In the genomic region with DNA sequence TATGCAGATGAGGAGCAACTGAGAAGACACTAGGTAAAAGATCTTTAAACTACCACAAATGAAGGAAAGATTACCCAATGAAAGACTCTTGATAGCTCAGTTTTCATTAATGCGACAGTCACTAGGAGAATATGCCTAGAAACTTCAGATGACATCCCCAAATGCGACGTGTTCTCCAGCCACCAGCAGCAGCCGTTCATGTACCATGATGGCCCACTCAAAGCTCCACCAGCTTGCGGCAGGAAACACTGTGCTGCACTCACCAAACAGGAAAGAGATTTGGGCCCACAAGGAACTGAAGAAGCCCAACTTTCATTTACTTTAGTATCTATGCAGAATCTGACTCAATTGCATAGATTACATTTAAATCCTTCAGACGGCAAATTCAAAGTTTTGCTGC, we compare ENCODE assay signal across 1 cellular context.
TF ChIP-seq lines count a peak whose summit lies in the region.

No MANE protein-coding gene starts in this region.

TF ChIP-seq in WTC11, 78 proteins besides CTCF, POLR2A, EP300 and RAD21 (continued from another document):
- TF ChIP-seq, protein P1, sequence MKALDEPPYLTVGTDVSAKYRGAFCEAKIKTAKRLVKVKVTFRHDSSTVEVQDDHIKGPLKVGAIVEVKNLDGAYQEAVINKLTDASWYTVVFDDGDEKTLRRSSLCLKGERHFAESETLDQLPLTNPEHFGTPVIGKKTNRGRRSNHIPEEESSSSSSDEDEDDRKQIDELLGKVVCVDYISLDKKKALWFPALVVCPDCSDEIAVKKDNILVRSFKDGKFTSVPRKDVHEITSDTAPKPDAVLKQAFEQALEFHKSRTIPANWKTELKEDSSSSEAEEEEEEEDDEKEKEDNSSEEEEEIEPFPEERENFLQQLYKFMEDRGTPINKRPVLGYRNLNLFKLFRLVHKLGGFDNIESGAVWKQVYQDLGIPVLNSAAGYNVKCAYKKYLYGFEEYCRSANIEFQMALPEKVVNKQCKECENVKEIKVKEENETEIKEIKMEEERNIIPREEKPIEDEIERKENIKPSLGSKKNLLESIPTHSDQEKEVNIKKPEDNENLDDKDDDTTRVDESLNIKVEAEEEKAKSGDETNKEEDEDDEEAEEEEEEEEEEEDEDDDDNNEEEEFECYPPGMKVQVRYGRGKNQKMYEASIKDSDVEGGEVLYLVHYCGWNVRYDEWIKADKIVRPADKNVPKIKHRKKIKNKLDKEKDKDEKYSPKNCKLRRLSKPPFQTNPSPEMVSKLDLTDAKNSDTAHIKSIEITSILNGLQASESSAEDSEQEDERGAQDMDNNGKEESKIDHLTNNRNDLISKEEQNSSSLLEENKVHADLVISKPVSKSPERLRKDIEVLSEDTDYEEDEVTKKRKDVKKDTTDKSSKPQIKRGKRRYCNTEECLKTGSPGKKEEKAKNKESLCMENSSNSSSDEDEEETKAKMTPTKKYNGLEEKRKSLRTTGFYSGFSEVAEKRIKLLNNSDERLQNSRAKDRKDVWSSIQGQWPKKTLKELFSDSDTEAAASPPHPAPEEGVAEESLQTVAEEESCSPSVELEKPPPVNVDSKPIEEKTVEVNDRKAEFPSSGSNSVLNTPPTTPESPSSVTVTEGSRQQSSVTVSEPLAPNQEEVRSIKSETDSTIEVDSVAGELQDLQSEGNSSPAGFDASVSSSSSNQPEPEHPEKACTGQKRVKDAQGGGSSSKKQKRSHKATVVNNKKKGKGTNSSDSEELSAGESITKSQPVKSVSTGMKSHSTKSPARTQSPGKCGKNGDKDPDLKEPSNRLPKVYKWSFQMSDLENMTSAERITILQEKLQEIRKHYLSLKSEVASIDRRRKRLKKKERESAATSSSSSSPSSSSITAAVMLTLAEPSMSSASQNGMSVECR (CRISPR knock-in tag; IDR thresholded peaks at IDR 0.05; ENCODE audit: borderline replicate concordance) = no peak
- TF ChIP-seq, protein P2, sequence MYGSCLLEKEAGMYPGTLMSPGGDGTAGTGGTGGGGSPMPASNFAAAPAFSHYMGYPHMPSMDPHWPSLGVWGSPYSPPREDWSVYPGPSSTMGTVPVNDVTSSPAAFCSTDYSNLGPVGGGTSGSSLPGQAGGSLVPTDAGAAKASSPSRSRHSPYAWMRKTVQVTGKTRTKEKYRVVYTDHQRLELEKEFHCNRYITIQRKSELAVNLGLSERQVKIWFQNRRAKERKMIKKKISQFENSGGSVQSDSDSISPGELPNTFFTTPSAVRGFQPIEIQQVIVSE (CRISPR knock-in tag; IDR thresholded peaks at IDR 0.05; ENCODE audit: borderline replicate concordance) = no peak
- no peak for TF ChIP-seq ZNF219 (CRISPR knock-in tag; IDR thresholded peaks at IDR 0.05; ENCODE audit: borderline replicate concordance)
- TF ChIP-seq ZNF232 (CRISPR knock-in tag; IDR thresholded peaks at IDR 0.05) = no peak
- TF ChIP-seq, protein P3, sequence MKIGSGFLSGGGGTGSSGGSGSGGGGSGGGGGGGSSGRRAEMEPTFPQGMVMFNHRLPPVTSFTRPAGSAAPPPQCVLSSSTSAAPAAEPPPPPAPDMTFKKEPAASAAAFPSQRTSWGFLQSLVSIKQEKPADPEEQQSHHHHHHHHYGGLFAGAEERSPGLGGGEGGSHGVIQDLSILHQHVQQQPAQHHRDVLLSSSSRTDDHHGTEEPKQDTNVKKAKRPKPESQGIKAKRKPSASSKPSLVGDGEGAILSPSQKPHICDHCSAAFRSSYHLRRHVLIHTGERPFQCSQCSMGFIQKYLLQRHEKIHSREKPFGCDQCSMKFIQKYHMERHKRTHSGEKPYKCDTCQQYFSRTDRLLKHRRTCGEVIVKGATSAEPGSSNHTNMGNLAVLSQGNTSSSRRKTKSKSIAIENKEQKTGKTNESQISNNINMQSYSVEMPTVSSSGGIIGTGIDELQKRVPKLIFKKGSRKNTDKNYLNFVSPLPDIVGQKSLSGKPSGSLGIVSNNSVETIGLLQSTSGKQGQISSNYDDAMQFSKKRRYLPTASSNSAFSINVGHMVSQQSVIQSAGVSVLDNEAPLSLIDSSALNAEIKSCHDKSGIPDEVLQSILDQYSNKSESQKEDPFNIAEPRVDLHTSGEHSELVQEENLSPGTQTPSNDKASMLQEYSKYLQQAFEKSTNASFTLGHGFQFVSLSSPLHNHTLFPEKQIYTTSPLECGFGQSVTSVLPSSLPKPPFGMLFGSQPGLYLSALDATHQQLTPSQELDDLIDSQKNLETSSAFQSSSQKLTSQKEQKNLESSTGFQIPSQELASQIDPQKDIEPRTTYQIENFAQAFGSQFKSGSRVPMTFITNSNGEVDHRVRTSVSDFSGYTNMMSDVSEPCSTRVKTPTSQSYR (CRISPR knock-in tag; IDR thresholded peaks at IDR 0.05) = no peak
